8 cellular contexts compared by ENCODE assay signal in the genomic region with DNA sequence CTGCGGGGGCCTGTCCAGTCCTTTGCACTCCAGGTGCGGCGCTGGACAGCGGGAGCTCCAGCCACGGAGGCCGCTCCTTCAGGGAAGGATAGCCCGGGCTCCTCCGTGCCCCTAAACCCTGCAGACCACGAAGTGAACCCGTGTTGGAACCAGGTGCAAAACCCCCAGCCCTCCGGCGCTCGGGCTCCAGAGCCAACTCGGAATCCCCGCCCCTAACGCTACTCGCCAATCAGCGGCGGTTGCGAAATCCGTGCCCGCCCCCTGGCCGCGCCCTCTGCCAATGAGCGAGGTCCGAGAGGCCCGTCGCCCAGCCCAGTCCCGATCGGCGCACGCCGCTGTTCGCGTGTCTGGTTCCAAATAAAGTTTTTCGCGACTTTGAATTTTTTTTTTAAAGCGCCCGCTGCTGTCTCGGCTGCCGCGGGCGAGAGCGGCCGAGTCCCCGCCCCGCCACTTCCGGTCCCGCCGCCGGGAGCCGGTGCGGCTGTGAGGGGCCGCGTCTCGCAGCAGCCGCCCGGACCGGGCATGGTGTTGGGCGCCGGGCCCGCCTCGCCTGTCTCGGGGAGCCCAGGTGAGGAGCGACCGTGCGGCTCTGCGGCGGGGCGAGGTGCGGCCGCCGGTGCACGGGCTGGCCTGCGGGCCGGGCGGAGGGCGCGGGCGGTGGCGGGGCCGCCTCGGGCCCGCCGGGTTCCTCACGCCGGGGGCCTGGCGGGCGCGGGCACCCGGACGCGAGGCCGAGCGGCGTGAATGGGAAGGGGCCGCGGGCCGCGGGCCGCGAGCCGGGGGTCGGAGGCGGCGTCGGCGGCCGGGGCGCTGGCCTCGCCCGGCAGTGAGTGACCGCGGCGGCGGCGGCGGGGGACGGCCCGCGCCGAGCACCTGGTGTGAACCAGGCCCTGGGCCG. TPM values are rescaled to one million over a fixed set of nuclear protein-coding genes. Genes with fewer than 3 reads are reported as not detected.
A peak's percentile ranks its signal among the peaks of the same experiment; 100 is the strongest.
DNase-seq lines count a peak whose midpoint lies in the region; ATAC-seq, FAIRE-seq and TF ChIP-seq lines count a peak whose summit lies in the region.

A gene with protein sequence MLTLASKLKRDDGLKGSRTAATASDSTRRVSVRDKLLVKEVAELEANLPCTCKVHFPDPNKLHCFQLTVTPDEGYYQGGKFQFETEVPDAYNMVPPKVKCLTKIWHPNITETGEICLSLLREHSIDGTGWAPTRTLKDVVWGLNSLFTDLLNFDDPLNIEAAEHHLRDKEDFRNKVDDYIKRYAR (plus strand): TSS at position 450 of the 898 bp plus-strand sequence. CDS start 6,094 bp downstream, outside the sequence.

- peaks cover 5% of the 10 kb centered on the region; the same call in 1 of the 2 replicates for H3K4me1 ChIP-seq in BE2C

- H3K4me3 Mint-ChIP-seq in activated CD4-positive, alpha-beta T cell treated with anti-CD3 and anti-CD28 coated beads, Interleukin-2, amount 10 ng/mL, durations not matched to agents 24 days and 14 days: peak within 1 kb of the TSS; percentile 94

- H3K27ac Mint-ChIP-seq in activated CD4-positive, alpha-beta T cell treated with anti-CD3 and anti-CD28 coated beads, Interleukin-2, amount 10 ng/mL, durations not matched to agents 24 days and 14 days: peak within 1 kb of the TSS; percentile 92

- ATAC-seq in HG03457 (IDR thresholded peaks at IDR 0.05; ENCODE audit: unreplicated experiment): peak; percentile 86

- H3K36me3 Mint-ChIP-seq in activated CD4-positive, alpha-beta T cell treated with anti-CD3 and anti-CD28 coated beads, Interleukin-2, amount 10 ng/mL, durations not matched to agents 24 days and 14 days (ENCODE audit: low read depth): peaks cover 29% of the 10 kb centered on the region

- DNase-seq in BE2C (peak; percentile 98), GM19239 (ENCODE audit: insufficient read length, low spot score) (peak; percentile 99), NCI-H524 treated with DMSO at 0.1 percent for 48 hours (lab: John Stamatoyannopoulos, UW) (peak; percentile 74), cortex of kidney (lab: John Stamatoyannopoulos, UW) (peak; percentile 47), left kidney (ENCODE audit: low read depth, low spot score) (peak; percentile 98)
- peak; percentile 100 for DNase-seq in activated CD4-positive, alpha-beta T cell treated with anti-CD3 and anti-CD28 coated beads, Interleukin-2, amount 10 ng/mL, durations not matched to agents 24 days and 14 days
- DNase-seq in stimulated activated CD4-positive, alpha-beta T cell treated with anti-CD3 and anti-CD28 coated beads, Interleukin-2, amount 100 ng/mL, for 24 hours: peak; percentile 98

- peaks cover 33% of the 10 kb centered on the region for H3K4me1 Mint-ChIP-seq in activated CD4-positive, alpha-beta T cell treated with anti-CD3 and anti-CD28 coated beads, Interleukin-2, amount 10 ng/mL, durations not matched to agents 24 days and 14 days

- H3K27me3 Mint-ChIP-seq in activated CD4-positive, alpha-beta T cell treated with anti-CD3 and anti-CD28 coated beads, Interleukin-2, amount 10 ng/mL, durations not matched to agents 24 days and 14 days: no peaks in the 10 kb centered on the region

- no peak for TF ChIP-seq CTCF in BE2C (IDR thresholded peaks at IDR 0.05; ENCODE audit: low read depth, low read length)

- no peaks in the 10 kb centered on the region for H3K27me3 ChIP-seq in BE2C

- intact Hi-C loops in activated CD4-positive, alpha-beta T cell treated with anti-CD3 and anti-CD28 coated beads, Interleukin-2, amount 10 ng/mL, durations not matched to agents 24 days and 14 days (cut with micrococcal nuclease): loop anchor here (1.0 to 2.0 kb wide), 5 partner anchors 44 to 321 kb away; a partner anchor contains a TSS

- H3K4me3 ChIP-seq in BE2C (ENCODE audit: low read depth, low read length): peak within 1 kb of the TSS; percentile 79

- no peaks in the 10 kb centered on the region for H3K36me3 ChIP-seq in BE2C

- H3K9me3 Mint-ChIP-seq in activated CD4-positive, alpha-beta T cell treated with anti-CD3 and anti-CD28 coated beads, Interleukin-2, amount 10 ng/mL, durations not matched to agents 24 days and 14 days: no peaks in the 10 kb centered on the region

- no peaks in the 10 kb centered on the region for H3K9me3 ChIP-seq in BE2C

- FAIRE-seq in GM19239 (lab: Jason Lieb, UNC): peak; percentile 92

RNA-seq across cellular contexts. Expression of the gene that starts here (rescaled TPM):
- polyA plus RNA-seq in BE2C (2012; ENCODE audit: insufficient read depth, insufficient read length, low read depth): 51.8 TPM
- 115 and 124 TPM in 2 replicates for total RNA-seq in activated CD4-positive, alpha-beta T cell treated with anti-CD3 and anti-CD28 coated beads, Interleukin-2, amount 10 ng/mL, durations not matched to agents 24 days and 14 days

Comparison
In these comparisons a context has a peak if more than half of its experiments do, and no peak if none do; other contexts are left out.
1. Peak in every context shown above with its lines: DNase-seq, ATAC-seq and H3K4me3 ChIP-seq.
2. DNase-seq: peak in every context shown above with its lines; median percentile 100 in activated CD4-positive, alpha-beta T cell treated with anti-CD3 and anti-CD28 coated beads, Interleukin-2, amount 10 ng/mL, durations not matched to agents 24 days and 14 days; 99 in GM19239; 98 in BE2C; 98 in left kidney; 98 in stimulated activated CD4-positive, alpha-beta T cell treated with anti-CD3 and anti-CD28 coated beads, Interleukin-2, amount 100 ng/mL, for 24 hours; 74 in NCI-H524 treated with DMSO at 0.1 percent for 48 hours; 47 in cortex of kidney.